In genomic region chr18:75350857-75351256, GRCh38 we compare ENCODE assay signal across 1 cellular context.
TF ChIP-seq lines count a peak whose summit lies in the region.

No MANE protein-coding gene starts in this region.

TF ChIP-seq in HEK293, 187 proteins besides CTCF, POLR2A, EP300 and RAD21 (continued from another document):
- TF ChIP-seq REST (tag by site-specific recombination; IDR thresholded peaks at IDR 0.05), result no peak
- TF ChIP-seq ZBTB26 (tag by site-specific recombination; optimal IDR thresholded peaks at IDR 0.05), result no peak
- TF ChIP-seq ZNF280C (tag by site-specific recombination; IDR thresholded peaks at IDR 0.05), result no peak
